In genomic region chr20:3204124-3204794, GRCh38 we compare ENCODE assay signal across 8 cellular contexts. TPM values are rescaled to one million over a fixed set of nuclear protein-coding genes. Genes with fewer than 3 reads are reported as not detected.
DNase-seq lines count a peak whose midpoint lies in the region; ATAC-seq and TF ChIP-seq lines count a peak whose summit lies in the region.

DDRGK1 (minus strand) TSS chr20:3204682; CDS start chr20:3204627, 55 bp downstream.

- H3K4me1 Mint-ChIP-seq in nephron progenitor cell, result peaks cover 22% of the 10 kb centered on the region
- H3K4me1 Mint-ChIP-seq in stimulated activated naive CD8-positive, alpha-beta T cell treated with anti-CD3 and anti-CD28 coated beads, Interleukin-15, Interleukin-2, amounts not matched to agents 100 ng/mL and 50 ng/mL, for 24 hours (ENCODE audit: low read depth), result peaks cover 24% of the 10 kb centered on the region

- H3K9me3 Mint-ChIP-seq in nephron progenitor cell, result no peaks in the 10 kb centered on the region
- H3K9me3 Mint-ChIP-seq in stimulated activated naive CD8-positive, alpha-beta T cell treated with anti-CD3 and anti-CD28 coated beads, Interleukin-15, Interleukin-2, amounts not matched to agents 100 ng/mL and 50 ng/mL, for 24 hours, result no peaks in the 10 kb centered on the region

- peak within 1 kb of the TSS; percentile 94 for H3K4me3 Mint-ChIP-seq in nephron progenitor cell
- H3K4me3 Mint-ChIP-seq in stimulated activated naive CD8-positive, alpha-beta T cell treated with anti-CD3 and anti-CD28 coated beads, Interleukin-15, Interleukin-2, amounts not matched to agents 100 ng/mL and 50 ng/mL, for 24 hours, result peak within 1 kb of the TSS; percentile 95

- no peaks in the 10 kb centered on the region for H3K9me3 ChIP-seq in Karpas-422 (ENCODE audit: low read length)

- no peak for TF ChIP-seq CTCF in fibroblast of pulmonary artery (IDR thresholded peaks at IDR 0.05; ENCODE audit: low read length, missing control alignments)
- TF ChIP-seq CTCF in nephron progenitor cell (IDR thresholded peaks at IDR 0.05), result no peak

- ATAC-seq in GM21786 (IDR thresholded peaks at IDR 0.05; ENCODE audit: unreplicated experiment), result peak; percentile 84

- H3K27me3 ChIP-seq in Karpas-422 (ENCODE audit: low read length), result no peaks in the 10 kb centered on the region

- no peaks in the 10 kb centered on the region for H4K20me1 ChIP-seq in Karpas-422 (ENCODE audit: insufficient read depth, low read depth, low read length)

- H3K27me3 Mint-ChIP-seq in nephron progenitor cell (ENCODE audit: low read depth, poor library complexity), result peaks cover 3% of the 10 kb centered on the region
- H3K27me3 Mint-ChIP-seq in stimulated activated naive CD8-positive, alpha-beta T cell treated with anti-CD3 and anti-CD28 coated beads, Interleukin-15, Interleukin-2, amounts not matched to agents 100 ng/mL and 50 ng/mL, for 24 hours, result no peaks in the 10 kb centered on the region

- peak within 1 kb of the TSS; percentile 96 for H3K9ac ChIP-seq in Karpas-422 (ENCODE audit: low read length)

- no peaks in the 10 kb centered on the region for H3K9me2 ChIP-seq in Karpas-422 (replicated peaks; ENCODE audit: insufficient read depth, low read length)

- peak within 1 kb of the TSS; percentile 82 for H3K27ac Mint-ChIP-seq in nephron progenitor cell
- H3K27ac Mint-ChIP-seq in stimulated activated naive CD8-positive, alpha-beta T cell treated with anti-CD3 and anti-CD28 coated beads, Interleukin-15, Interleukin-2, amounts not matched to agents 100 ng/mL and 50 ng/mL, for 24 hours, result peak within 1 kb of the TSS; percentile 97

- H3K4me3 ChIP-seq in Karpas-422 (ENCODE audit: low read length), result peak within 1 kb of the TSS; percentile 97
- H3K4me3 ChIP-seq in fibroblast of pulmonary artery (replicated peaks; ENCODE audit: low read depth, low read length), result peak within 1 kb of the TSS; percentile 95

- H3K79me2 ChIP-seq in Karpas-422 (ENCODE audit: low read length), result peaks cover 36% of the 10 kb centered on the region

- peak within 1 kb of the TSS; percentile 96 for H3K4me2 ChIP-seq in Karpas-422 (ENCODE audit: low read depth, low read length, poor library complexity, severe bottlenecking)

- H3K36me3 ChIP-seq in Karpas-422 (ENCODE audit: insufficient read depth, low read length), result peaks cover 8% of the 10 kb centered on the region; the same call in 1 of the 2 replicates

- peak within 1 kb of the TSS; percentile 72 for H3K27ac ChIP-seq in Karpas-422 (ENCODE audit: low read length)

- TF ChIP-seq POLR2A in Raji (IDR thresholded peaks at IDR 0.05; ENCODE audit: insufficient read depth, low read depth, low read length), result peak; percentile 90; the same call in 1 of the 2 replicates

- peak within 1 kb of the TSS; percentile 96; the same call in 1 of the 2 replicates for H2AFZ ChIP-seq in Karpas-422 (ENCODE audit: low read length)

- H3K4me1 ChIP-seq in Karpas-422 (ENCODE audit: low read length), result peaks cover 18% of the 10 kb centered on the region

- H3K36me3 Mint-ChIP-seq in nephron progenitor cell (ENCODE audit: low read depth), result peaks cover 30% of the 10 kb centered on the region
- peaks cover 23% of the 10 kb centered on the region for H3K36me3 Mint-ChIP-seq in stimulated activated naive CD8-positive, alpha-beta T cell treated with anti-CD3 and anti-CD28 coated beads, Interleukin-15, Interleukin-2, amounts not matched to agents 100 ng/mL and 50 ng/mL, for 24 hours (ENCODE audit: low read depth)

- DNase-seq in DMS79 treated with DMSO at 0.1 percent for 48 hours (lab: John Stamatoyannopoulos, UW), result peak; percentile 86
- DNase-seq in Karpas-422, result peak; percentile 95
- DNase-seq in activated T-helper 9 cell treated with anti-CD3 and anti-CD28 coated beads, Interleukin-2, amount 50 U/mL, for 16 hours (ENCODE audit: low read depth), result peak; percentile 82
- DNase-seq in fibroblast of pulmonary artery (ENCODE audit: low read depth), result peak; percentile 81
- peak; percentile 88 for DNase-seq in nephron progenitor cell

RNA-seq across cellular contexts. Expression of gene DDRGK1, which starts in this region (rescaled TPM):
- total RNA-seq in Karpas-422 (2014; rRNA removed; shearing (Covaris generic); ENCODE audit: low replicate concordance), result 22.0 and 48.5 TPM in 2 replicates

Comparison
In these comparisons a context has a peak if more than half of its experiments do, and no peak if none do; other contexts are left out.
1. Peak in every context shown above with its lines: DNase-seq, ATAC-seq, H3K4me3 ChIP-seq and H3K27ac ChIP-seq.